Comparison of ENCODE assay signal across 1 cellular context in genomic region chr15:29668120-29668602, GRCh38.
TF ChIP-seq lines count a peak whose summit lies in the region.

No MANE protein-coding gene starts in this region.

TF ChIP-seq in HepG2, 621 proteins besides CTCF, POLR2A, EP300 and RAD21 (continued from another document and continues in another):
- TF ChIP-seq SNAPC4 (CRISPR knock-in tag; IDR thresholded peaks at IDR 0.05) (no peak), ZMYM4 (CRISPR knock-in tag; IDR thresholded peaks at IDR 0.05) (peak; percentile 69), KDM1A (CRISPR knock-in tag; IDR thresholded peaks at IDR 0.05) (no peak), PHF21A (CRISPR knock-in tag; IDR thresholded peaks at IDR 0.05) (peak; percentile 56; the same call in 1 of the 2 replicates), FLYWCH1 (CRISPR knock-in tag; IDR thresholded peaks at IDR 0.05) (no peak), STAG1 (CRISPR knock-in tag; IDR thresholded peaks at IDR 0.05) (peak; percentile 95), RXRB (CRISPR knock-in tag; IDR thresholded peaks at IDR 0.05; ENCODE audit: borderline replicate concordance) (peak; percentile 25; the same call in 1 of the 2 replicates), TEAD3 (CRISPR knock-in tag; optimal IDR thresholded peaks at IDR 0.05; ENCODE audit: borderline replicate concordance) (peak; percentile 94), CENPBD1 (CRISPR knock-in tag; IDR thresholded peaks at IDR 0.05; ENCODE audit: borderline replicate concordance, low read depth) (no peak), TGIF2 (CRISPR knock-in tag; IDR thresholded peaks at IDR 0.05) (0 out of 2 replicates have a peak, but pooled peaks have one; percentile 26), ZNF282 (IDR thresholded peaks at IDR 0.05; ENCODE audit: partially characterized antibody) (no peak), ZNF251 (CRISPR knock-in tag; IDR thresholded peaks at IDR 0.05) (no peak), DRAP1 (CRISPR knock-in tag; IDR thresholded peaks at IDR 0.05) (peak; percentile 26; the same call in 1 of the 2 replicates), ZFP41 (CRISPR knock-in tag; IDR thresholded peaks at IDR 0.05; ENCODE audit: borderline replicate concordance) (no peak), SAP130 (CRISPR knock-in tag; IDR thresholded peaks at IDR 0.05; ENCODE audit: low read depth) (peak; percentile 22; the same call in 1 of the 2 replicates), SIX1 (CRISPR knock-in tag; IDR thresholded peaks at IDR 0.05; ENCODE audit: borderline replicate concordance) (no peak), SP2 (CRISPR knock-in tag; IDR thresholded peaks at IDR 0.05) (0 out of 2 replicates have a peak, but pooled peaks have one; percentile 19), MED1 (CRISPR knock-in tag; IDR thresholded peaks at IDR 0.05) (0 out of 2 replicates have a peak, but pooled peaks have one; percentile 21), FOXA3 (CRISPR knock-in tag; IDR thresholded peaks at IDR 0.05) (peak; percentile 25; the same call in 1 of the 2 replicates), REPIN1 (CRISPR knock-in tag; IDR thresholded peaks at IDR 0.05; ENCODE audit: borderline replicate concordance, low read depth) (no peak), XRCC5 (optimal IDR thresholded peaks at IDR 0.05; ENCODE audit: low read length) (peak; percentile 80), U2AF1 (optimal IDR thresholded peaks at IDR 0.05; ENCODE audit: low read depth, low read length) (no peak), ZFP36 (IDR thresholded peaks at IDR 0.05; ENCODE audit: borderline replicate concordance, low read depth, low read length, partially characterized antibody) (no peak), PAF1 (CRISPR knock-in tag; IDR thresholded peaks at IDR 0.05) (no peak), ZNF589 (CRISPR knock-in tag; conservative IDR thresholded peaks at IDR 0.05) (no peak), ZNF770 (CRISPR knock-in tag; IDR thresholded peaks at IDR 0.05) (peak; percentile 95), NFYC (CRISPR knock-in tag; IDR thresholded peaks at IDR 0.05) (peak; percentile 61), SP140L (CRISPR knock-in tag; IDR thresholded peaks at IDR 0.05; ENCODE audit: borderline replicate concordance) (no peak), LCORL (IDR thresholded peaks at IDR 0.05) (no peak), LCORL (CRISPR knock-in tag; IDR thresholded peaks at IDR 0.05) (0 out of 2 replicates have a peak, but pooled peaks have one; percentile 20), KDM4B (CRISPR knock-in tag; IDR thresholded peaks at IDR 0.05) (no peak), SKI (IDR thresholded peaks at IDR 0.05; ENCODE audit: partially characterized antibody) (peak; percentile 29), ZFX (CRISPR knock-in tag; IDR thresholded peaks at IDR 0.05; ENCODE audit: low read depth) (peak; percentile 77), BCL6 (CRISPR knock-in tag; IDR thresholded peaks at IDR 0.05) (0 out of 2 replicates have a peak, but pooled peaks have one; percentile 10), FOXK1 (CRISPR knock-in tag; IDR thresholded peaks at IDR 0.05; ENCODE audit: borderline replicate concordance, low read depth) (peak; percentile 15; the same call in 1 of the 2 replicates), ATF2 (CRISPR knock-in tag; IDR thresholded peaks at IDR 0.05) (0 out of 2 replicates have a peak, but pooled peaks have one; percentile 25), SMAD1 (CRISPR knock-in tag; IDR thresholded peaks at IDR 0.05; ENCODE audit: borderline replicate concordance, low read depth) (no peak), KAT8 (CRISPR knock-in tag; IDR thresholded peaks at IDR 0.05) (peak; percentile 41; the same call in 1 of the 2 replicates), TSC22D2 (CRISPR knock-in tag; IDR thresholded peaks at IDR 0.05; ENCODE audit: borderline replicate concordance) (no peak), MIXL1 (CRISPR knock-in tag; IDR thresholded peaks at IDR 0.05) (peak; percentile 44), CEBPG (CRISPR knock-in tag; IDR thresholded peaks at IDR 0.05) (peak; percentile 14; the same call in 1 of the 2 replicates), ARID3A (IDR thresholded peaks at IDR 0.05; ENCODE audit: low read depth, low read length) (peak; percentile 62), KLF12 (CRISPR knock-in tag; IDR thresholded peaks at IDR 0.05; ENCODE audit: borderline replicate concordance) (no peak), GTF3A (CRISPR knock-in tag; conservative IDR thresholded peaks at IDR 0.05) (no peak), MAFK (conservative IDR thresholded peaks at IDR 0.05 in 1 of 2, IDR thresholded peaks at IDR 0.05 in 1 of 2; ENCODE audit: low read length in 2 of 2) (no peak)
- TF ChIP-seq, protein P1, sequence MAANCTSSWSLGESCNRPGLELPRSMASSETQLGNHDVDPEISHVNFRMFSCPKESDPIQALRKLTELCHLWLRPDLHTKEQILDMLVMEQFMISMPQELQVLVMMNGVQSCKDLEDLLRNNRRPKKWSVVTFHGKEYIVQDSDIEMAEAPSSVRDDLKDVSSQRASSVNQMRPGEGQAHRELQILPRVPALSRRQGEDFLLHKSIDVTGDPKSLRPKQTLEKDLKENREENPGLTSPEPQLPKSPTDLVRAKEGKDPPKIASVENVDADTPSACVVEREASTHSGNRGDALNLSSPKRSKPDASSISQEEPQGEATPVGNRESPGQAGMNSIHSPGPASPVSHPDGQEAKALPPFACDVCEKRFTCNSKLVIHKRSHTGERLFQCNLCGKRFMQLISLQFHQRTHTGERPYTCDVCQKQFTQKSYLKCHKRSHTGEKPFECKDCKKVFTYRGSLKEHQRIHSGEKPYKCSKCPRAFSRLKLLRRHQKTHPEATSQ (CRISPR knock-in tag; IDR thresholded peaks at IDR 0.05; ENCODE audit: borderline replicate concordance) = no peak
- TF ChIP-seq, protein P2, sequence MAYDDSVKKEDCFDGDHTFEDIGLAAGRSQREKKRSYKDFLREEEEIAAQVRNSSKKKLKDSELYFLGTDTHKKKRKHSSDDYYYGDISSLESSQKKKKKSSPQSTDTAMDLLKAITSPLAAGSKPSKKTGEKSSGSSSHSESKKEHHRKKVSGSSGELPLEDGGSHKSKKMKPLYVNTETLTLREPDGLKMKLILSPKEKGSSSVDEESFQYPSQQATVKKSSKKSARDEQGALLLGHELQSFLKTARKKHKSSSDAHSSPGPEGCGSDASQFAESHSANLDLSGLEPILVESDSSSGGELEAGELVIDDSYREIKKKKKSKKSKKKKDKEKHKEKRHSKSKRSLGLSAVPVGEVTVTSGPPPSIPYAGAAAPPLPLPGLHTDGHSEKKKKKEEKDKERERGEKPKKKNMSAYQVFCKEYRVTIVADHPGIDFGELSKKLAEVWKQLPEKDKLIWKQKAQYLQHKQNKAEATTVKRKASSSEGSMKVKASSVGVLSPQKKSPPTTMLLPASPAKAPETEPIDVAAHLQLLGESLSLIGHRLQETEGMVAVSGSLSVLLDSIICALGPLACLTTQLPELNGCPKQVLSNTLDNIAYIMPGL (CRISPR knock-in tag; IDR thresholded peaks at IDR 0.05; ENCODE audit: borderline replicate concordance in 1 of 2, low read depth in 1 of 2) = peak; percentile 57 to 75
- TF ChIP-seq, protein P3, sequence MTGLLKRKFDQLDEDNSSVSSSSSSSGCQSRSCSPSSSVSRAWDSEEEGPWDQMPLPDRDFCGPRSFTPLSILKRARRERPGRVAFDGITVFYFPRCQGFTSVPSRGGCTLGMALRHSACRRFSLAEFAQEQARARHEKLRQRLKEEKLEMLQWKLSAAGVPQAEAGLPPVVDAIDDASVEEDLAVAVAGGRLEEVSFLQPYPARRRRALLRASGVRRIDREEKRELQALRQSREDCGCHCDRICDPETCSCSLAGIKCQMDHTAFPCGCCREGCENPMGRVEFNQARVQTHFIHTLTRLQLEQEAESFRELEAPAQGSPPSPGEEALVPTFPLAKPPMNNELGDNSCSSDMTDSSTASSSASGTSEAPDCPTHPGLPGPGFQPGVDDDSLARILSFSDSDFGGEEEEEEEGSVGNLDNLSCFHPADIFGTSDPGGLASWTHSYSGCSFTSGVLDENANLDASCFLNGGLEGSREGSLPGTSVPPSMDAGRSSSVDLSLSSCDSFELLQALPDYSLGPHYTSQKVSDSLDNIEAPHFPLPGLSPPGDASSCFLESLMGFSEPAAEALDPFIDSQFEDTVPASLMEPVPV (CRISPR knock-in tag; IDR thresholded peaks at IDR 0.05) = no peak
- TF ChIP-seq, protein P4, sequence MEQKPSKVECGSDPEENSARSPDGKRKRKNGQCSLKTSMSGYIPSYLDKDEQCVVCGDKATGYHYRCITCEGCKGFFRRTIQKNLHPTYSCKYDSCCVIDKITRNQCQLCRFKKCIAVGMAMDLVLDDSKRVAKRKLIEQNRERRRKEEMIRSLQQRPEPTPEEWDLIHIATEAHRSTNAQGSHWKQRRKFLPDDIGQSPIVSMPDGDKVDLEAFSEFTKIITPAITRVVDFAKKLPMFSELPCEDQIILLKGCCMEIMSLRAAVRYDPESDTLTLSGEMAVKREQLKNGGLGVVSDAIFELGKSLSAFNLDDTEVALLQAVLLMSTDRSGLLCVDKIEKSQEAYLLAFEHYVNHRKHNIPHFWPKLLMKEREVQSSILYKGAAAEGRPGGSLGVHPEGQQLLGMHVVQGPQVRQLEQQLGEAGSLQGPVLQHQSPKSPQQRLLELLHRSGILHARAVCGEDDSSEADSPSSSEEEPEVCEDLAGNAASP (CRISPR knock-in tag; IDR thresholded peaks at IDR 0.05; ENCODE audit: borderline replicate concordance) = peak; percentile 33; the same call in 1 of the 2 replicates
